In genomic region chr9:137618105-137619067, GRCh38 we compare ENCODE assay signal across 8 cellular contexts. TPM values are rescaled to one million over a fixed set of nuclear protein-coding genes. Genes with fewer than 3 reads are reported as not detected.
DNase-seq lines count a peak whose midpoint lies in the region; ATAC-seq lines count a peak whose summit lies in the region.

TSS of gene EHMT1 (plus strand) at chr9:137619005. CDS start at chr9:137619029, 24 bp downstream.

- no peaks in the 10 kb centered on the region for H3K9me3 ChIP-seq in CD4-positive, CD25-positive, alpha-beta regulatory T cell (ENCODE audit: control insufficient read depth in 2 of 2, low read length in 2 of 2)
- H3K9me3 ChIP-seq in endocrine pancreas (ENCODE audit: control insufficient read depth, low read length) (no peaks in the 10 kb centered on the region), mesodermal cell (ENCODE audit: control insufficient read depth, low read length) (no peaks in the 10 kb centered on the region)

- H3K27me3 ChIP-seq in CD4-positive, CD25-positive, alpha-beta regulatory T cell (ENCODE audit: control insufficient read depth, insufficient read depth, low read length), result no peaks in the 10 kb centered on the region
- no peaks in the 10 kb centered on the region for H3K27me3 ChIP-seq in endocrine pancreas (ENCODE audit: control insufficient read depth, insufficient read depth, low read length)

- WGBS in mesodermal cell (ENCODE audit: insufficient coverage in 2 of 2), 2 experiments, result 1 to 3% methylated on average over 26 to 55 of the region's 94 CpGs

- H3K9me3 Mint-ChIP-seq in CD4-positive, CD25-positive, alpha-beta regulatory T cell, result no peaks in the 10 kb centered on the region

- H3K36me3 ChIP-seq in CD4-positive, CD25-positive, alpha-beta regulatory T cell (ENCODE audit: control insufficient read depth, insufficient read depth, low read length), result peaks cover 15% of the 10 kb centered on the region
- H3K36me3 ChIP-seq in endocrine pancreas (ENCODE audit: control insufficient read depth, insufficient read depth, low read length) (no peaks in the 10 kb centered on the region), mesodermal cell (ENCODE audit: control insufficient read depth, insufficient read depth, low read length) (peaks cover 43% of the 10 kb centered on the region)

- peaks cover 13 to 44% (median 29%) of the 10 kb centered on the region in 4 donors for H3K4me1 Mint-ChIP-seq in CD4-positive, CD25-positive, alpha-beta regulatory T cell

- H3K27ac ChIP-seq in CD4-positive, CD25-positive, alpha-beta regulatory T cell (ENCODE audit: insufficient read depth, low read length, poor library complexity, severe bottlenecking), result peak within 1 kb of the TSS; percentile 91
- H3K27ac ChIP-seq in mesodermal cell (ENCODE audit: low read depth, low read length, severe bottlenecking), result peak within 1 kb of the TSS; percentile 92

- peak within 1 kb of the TSS; percentile 93 to 96 (median 95) for H3K27ac Mint-ChIP-seq in CD4-positive, CD25-positive, alpha-beta regulatory T cell

- H3K36me3 Mint-ChIP-seq in CD4-positive, CD25-positive, alpha-beta regulatory T cell, result no peaks in the 10 kb centered on the region

- H3K4me3 ChIP-seq in CD4-positive, CD25-positive, alpha-beta regulatory T cell (ENCODE audit: low read depth, low read length), result peak within 1 kb of the TSS; percentile 82
- H3K4me3 ChIP-seq in endocrine pancreas (ENCODE audit: control insufficient read depth, insufficient read depth, low read length), result peak within 1 kb of the TSS; percentile 95
- H3K4me3 ChIP-seq in mesodermal cell (ENCODE audit: extremely low read depth, insufficient read depth, low read length, poor library complexity, severe bottlenecking), result peak within 1 kb of the TSS; percentile 99

- peak within 1 kb of the TSS; percentile 95 for H3K9ac ChIP-seq in endocrine pancreas (ENCODE audit: control insufficient read depth, insufficient read depth, low read length)

- peak; percentile 85 to 94 (median 87) for DNase-seq in CD4-positive, CD25-positive, alpha-beta regulatory T cell
- peak; percentile 87 for DNase-seq in HK-2 (ENCODE audit: unreplicated experiment)
- peak; percentile 92 to 98 for DNase-seq in NOMO-1 (lab: John Stamatoyannopoulos, UW; ENCODE audit: unreplicated experiment in 2 of 2)
- DNase-seq in activated CD8-positive, alpha-beta memory T cell treated with anti-CD3 and anti-CD28 coated beads for 48 hours (ENCODE audit: low read depth in 2 of 3, low spot score in 2 of 3), result peak; percentile 68 to 86 (median 85)
- DNase-seq in stimulated activated CD8-positive, alpha-beta memory T cell treated with anti-CD3 and anti-CD28 coated beads, Interleukin-15, amount 100 ng/mL, for 24 hours (ENCODE audit: low read depth), result peak; percentile 96

- peak within 1 kb of the TSS; percentile 93 to 99 (median 96) for H3K4me3 Mint-ChIP-seq in CD4-positive, CD25-positive, alpha-beta regulatory T cell

- no peaks in the 10 kb centered on the region for H3K27me3 Mint-ChIP-seq in CD4-positive, CD25-positive, alpha-beta regulatory T cell

- peaks cover 39% of the 10 kb centered on the region for H3K4me1 ChIP-seq in CD4-positive, CD25-positive, alpha-beta regulatory T cell (ENCODE audit: control insufficient read depth, insufficient read depth, low read length, poor library complexity, severe bottlenecking)
- peaks cover 5% of the 10 kb centered on the region for H3K4me1 ChIP-seq in endocrine pancreas (ENCODE audit: control insufficient read depth, insufficient read depth, low read length)
- peaks cover 6% of the 10 kb centered on the region for H3K4me1 ChIP-seq in mesodermal cell (ENCODE audit: control insufficient read depth, insufficient read depth, low read length, poor library complexity, severe bottlenecking)

- ATAC-seq in CD4-positive, CD25-positive, alpha-beta regulatory T cell (ENCODE audit: low read depth in 2 of 2), result peak; percentile 82 to 84
- peak; percentile 62 for ATAC-seq in GM19438 (IDR thresholded peaks at IDR 0.05; ENCODE audit: low read depth, unreplicated experiment)

RNA-seq across cellular contexts. Expression of gene EHMT1, which starts in this region (rescaled TPM):
- total RNA-seq in CD4-positive, CD25-positive, alpha-beta regulatory T cell, result 142 TPM
- polyA plus RNA-seq in CD4-positive, CD25-positive, alpha-beta regulatory T cell, result 10 to 100 TPM; 17.9 to 20.3 (median 19.3) TPM
- 49.5 TPM for polyA plus RNA-seq in mesodermal cell (2013, experiment 1 of 2)
- 46.4 TPM for polyA plus RNA-seq in mesodermal cell (2013, experiment 2 of 2)

Comparison
In these comparisons a context has a peak if more than half of its experiments do, and no peak if none do; other contexts are left out.
1. Peak in every context shown above with its lines: DNase-seq, ATAC-seq, H3K4me3 ChIP-seq and H3K27ac ChIP-seq.